8 cellular contexts compared by ENCODE assay signal in genomic region chr20:51639206-51639832, GRCh38.
DNase-seq lines count a peak whose midpoint lies in the region; ATAC-seq lines count a peak whose summit lies in the region.

No MANE protein-coding gene starts in this region.

- peak; percentile 55 for ATAC-seq in GM18519 (IDR thresholded peaks at IDR 0.05; ENCODE audit: low FRiP score, unreplicated experiment)
- ATAC-seq in HG02610 (IDR thresholded peaks at IDR 0.05; ENCODE audit: unreplicated experiment), result no peak

- DNase-seq in AG08396 (ENCODE audit: low spot score), result peak; percentile 59
- DNase-seq in NCI-H2227 (lab: John Stamatoyannopoulos, UW; ENCODE audit: unreplicated experiment), result peak; percentile 75
- DNase-seq in activated CD4-positive, alpha-beta T cell treated with anti-CD3 and anti-CD28 coated beads for 48 hours, result peak; percentile 79
- DNase-seq in dermis microvascular lymphatic vessel endothelial cell (ENCODE audit: low read depth in 2 of 2), result peak; percentile 73 to 85
- DNase-seq in lung microvascular endothelial cell (ENCODE audit: low read depth in 2 of 2), result peak; percentile 85 to 92
- DNase-seq in stimulated activated CD8-positive, alpha-beta memory T cell treated with anti-CD3 and anti-CD28 coated beads, Interleukin-2, amount 100 ng/mL, for 1 hour (ENCODE audit: low read depth in 2 of 2), result peak; percentile 20

Comparison
In these comparisons a context has a peak if more than half of its experiments do, and no peak if none do; other contexts are left out.
1. DNase-seq: peak in every context shown above with its lines; median percentile 88 in lung microvascular endothelial cell; 79 in activated CD4-positive, alpha-beta T cell treated with anti-CD3 and anti-CD28 coated beads for 48 hours; 79 in dermis microvascular lymphatic vessel endothelial cell; 75 in NCI-H2227; 59 in AG08396; 20 in stimulated activated CD8-positive, alpha-beta memory T cell treated with anti-CD3 and anti-CD28 coated beads, Interleukin-2, amount 100 ng/mL, for 1 hour.